In genomic region chr17:81867123-81867951, GRCh38 we compare ENCODE assay signal across 8 cellular contexts. TPM values are rescaled to one million over a fixed set of nuclear protein-coding genes. Genes with fewer than 3 reads are reported as not detected.
DNase-seq lines count a peak whose midpoint lies in the region; ATAC-seq and TF ChIP-seq lines count a peak whose summit lies in the region.

No MANE protein-coding gene starts in this region.

- in situ Hi-C loops in GM13976 (cut with MboI; ENCODE audit: low sequenced_read_pairs, unreplicated experiment): no loop called here

- H4K20me1 ChIP-seq in SU-DHL-6 (ENCODE audit: low read depth, low read length): no peaks in the 10 kb centered on the region; the same call in 1 of the 2 replicates

- intact Hi-C loops in A673 (cut with micrococcal nuclease; ENCODE audit: unreplicated experiment): no loop called here

- H3K27ac Mint-ChIP-seq in endodermal cell (peak overlapping the region; percentile 68), neural crest cell (ENCODE audit: unreplicated experiment) (peak overlapping the region; percentile 19)

- TF ChIP-seq POLR2A in GM15510 (IDR thresholded peaks at IDR 0.05; ENCODE audit: borderline replicate concordance, extremely low read depth, insufficient read length): peak; percentile 55

- WGBS in endodermal cell (ENCODE audit: insufficient coverage in 1 of 2, insufficient read length in 1 of 2), 2 experiments: 85 to 86% methylated on average over 18 to 22 of the region's 22 CpGs

- ATAC-seq in GM19467 (IDR thresholded peaks at IDR 0.05; ENCODE audit: unreplicated experiment) (no peak), HG02571 (IDR thresholded peaks at IDR 0.05; ENCODE audit: unreplicated experiment) (no peak)

- H3K4me3 Mint-ChIP-seq in endodermal cell (no peak overlapping the region), neural crest cell (peak overlapping the region; percentile 85)

- CTCF ChIA-PET in A673 (lab: Charles Lee): no interaction called here

- peaks cover 6% of the 10 kb centered on the region for H3K4me1 Mint-ChIP-seq in endodermal cell
- peaks cover 32% of the 10 kb centered on the region for H3K4me1 Mint-ChIP-seq in neural crest cell

- no peak overlapping the region for H3K4me2 ChIP-seq in SU-DHL-6 (ENCODE audit: low read depth, low read length, poor library complexity, severe bottlenecking)

- H3K9me3 Mint-ChIP-seq in endodermal cell: no peaks in the 10 kb centered on the region
- no peaks in the 10 kb centered on the region for H3K9me3 Mint-ChIP-seq in neural crest cell

- H3K27me3 ChIP-seq in A673 (replicated peaks; ENCODE audit: insufficient read depth, low read depth, low read length, poor library complexity) (no peaks in the 10 kb centered on the region), SU-DHL-6 (ENCODE audit: low read length) (no peaks in the 10 kb centered on the region), endodermal cell (ENCODE audit: control insufficient read depth, insufficient read depth, low read length, poor library complexity, severe bottlenecking) (no peaks in the 10 kb centered on the region)

- TF ChIP-seq CTCF in A673 (conservative IDR thresholded peaks at IDR 0.05; ENCODE audit: low read depth, low read length): no peak
- no peak for TF ChIP-seq CTCF in SU-DHL-6 (IDR thresholded peaks at IDR 0.05; ENCODE audit: insufficient read depth, low read length, poor library complexity, severe bottlenecking)
- TF ChIP-seq CTCF in endodermal cell (conservative IDR thresholded peaks at IDR 0.05): no peak
- TF ChIP-seq CTCF in neural crest cell (conservative IDR thresholded peaks at IDR 0.05): no peak
- TF ChIP-seq CTCF in GM13976 (IDR thresholded peaks at IDR 0.05; ENCODE audit: borderline replicate concordance, control extremely low read depth, extremely low read depth, insufficient read depth, missing control alignments): no peak

- H3K36me3 ChIP-seq in A673 (ENCODE audit: insufficient read depth, low read length, poor library complexity, severe bottlenecking) (peaks cover 47% of the 10 kb centered on the region), SU-DHL-6 (ENCODE audit: low read length) (0 out of 2 replicates have a peak, but pooled peaks cover 4% of the 10 kb centered on the region), endodermal cell (ENCODE audit: control insufficient read depth, insufficient read depth, low read length) (peaks cover 53% of the 10 kb centered on the region)

- H3K27ac ChIP-seq in A673 (ENCODE audit: low read depth, low read length, poor library complexity, severe bottlenecking) (peak overlapping the region; percentile 81), SU-DHL-6 (ENCODE audit: low read depth, low read length) (peak overlapping the region; percentile 59), endodermal cell (ENCODE audit: low read depth, low read length) (peak overlapping the region; percentile 78)

- H3K9me3 ChIP-seq in A673 (ENCODE audit: low read depth, low read length, poor library complexity, severe bottlenecking) (no peaks in the 10 kb centered on the region), SU-DHL-6 (ENCODE audit: insufficient read depth, low read length) (no peaks in the 10 kb centered on the region), endodermal cell (ENCODE audit: control insufficient read depth, low read length) (no peaks in the 10 kb centered on the region)

- H3F3A ChIP-seq in SU-DHL-6 (ENCODE audit: insufficient read depth): peaks cover 44% of the 10 kb centered on the region

- POLR2A ChIA-PET in A673 (lab: Charles Lee; ENCODE audit: low non-redundant PET): no interaction called here

- H2AFZ ChIP-seq in SU-DHL-6 (ENCODE audit: low read depth, low read length, severe bottlenecking): no peak overlapping the region

- peaks cover 31% of the 10 kb centered on the region for H3K4me1 ChIP-seq in A673 (ENCODE audit: insufficient read depth, low read length, poor library complexity, severe bottlenecking)
- no peaks in the 10 kb centered on the region for H3K4me1 ChIP-seq in endodermal cell (ENCODE audit: control insufficient read depth, insufficient read depth, low read length)

- H3K36me3 Mint-ChIP-seq in endodermal cell (ENCODE audit: low read depth) (peaks cover 25% of the 10 kb centered on the region), neural crest cell (ENCODE audit: low read depth) (peaks cover 6% of the 10 kb centered on the region)

- H3K9me2 ChIP-seq in SU-DHL-6 (replicated peaks; ENCODE audit: insufficient read depth, low read length): no peaks in the 10 kb centered on the region

- H3K27me3 Mint-ChIP-seq in endodermal cell (ENCODE audit: insufficient read depth): no peaks in the 10 kb centered on the region
- peaks cover 19% of the 10 kb centered on the region for H3K27me3 Mint-ChIP-seq in neural crest cell (ENCODE audit: low read depth)

- DNase-seq in A673 (ENCODE audit: low spot score) (peak; percentile 57), endodermal cell (peak; percentile 85), neural crest cell (ENCODE audit: low read depth, low spot score) (no peak), GM13976 (ENCODE audit: low spot score) (no peak)

- no TSS peak for BruUV-seq in A673 (replicated peaks; lab: Mats Ljungman, UMichigan)

- H3K9ac ChIP-seq in SU-DHL-6 (ENCODE audit: low read length) (peak overlapping the region; percentile 18; the same call in 1 of the 2 replicates), endodermal cell (ENCODE audit: extremely low read depth, low read length, poor library complexity, severe bottlenecking) (no peak overlapping the region)

- no peak overlapping the region for H3K4me3 ChIP-seq in A673 (ENCODE audit: low read depth, low read length, poor library complexity, severe bottlenecking)
- H3K4me3 ChIP-seq in SU-DHL-6 (ENCODE audit: insufficient read depth, low read length, poor library complexity, severe bottlenecking): no peak overlapping the region
- no peak overlapping the region for H3K4me3 ChIP-seq in endodermal cell (ENCODE audit: low read length)

- peaks cover 34% of the 10 kb centered on the region for H3K79me2 ChIP-seq in SU-DHL-6 (ENCODE audit: insufficient read depth, low read length)

RNA-seq across cellular contexts. Expression of gene ARHGDIA, which starts 3.8 kb away (rescaled TPM):
- 568 and 667 TPM in 2 replicates for total RNA-seq in A673 (2021)
- 100 to 1,000 TPM; 240 to 254 TPM for total RNA-seq in endodermal cell
- 180 TPM for polyA plus RNA-seq in endodermal cell (2013, experiment 1 of 2)
- polyA plus RNA-seq in endodermal cell (2013, experiment 2 of 2): 185 TPM
- 405 and 429 TPM in 2 replicates for total RNA-seq in neural crest cell

RNA-seq across cellular contexts. Expression of gene P4HB, which starts 7.0 kb away (rescaled TPM):
- total RNA-seq in A673 (2021): 491 and 503 TPM in 2 replicates
- 100 to 1,000 TPM; 493 to 535 TPM for total RNA-seq in endodermal cell
- 373 TPM for polyA plus RNA-seq in endodermal cell (2013, experiment 1 of 2)
- polyA plus RNA-seq in endodermal cell (2013, experiment 2 of 2): 364 TPM
- 364 and 368 TPM in 2 replicates for total RNA-seq in neural crest cell

RNA-seq across cellular contexts. Expression of gene ALYREF, which starts 24.0 kb away (rescaled TPM):
- total RNA-seq in A673 (2021) (251 and 258 TPM in 2 replicates), endodermal cell (100 to 1,000 TPM; 154 to 170 TPM), neural crest cell (216 and 217 TPM in 2 replicates)
- 123 TPM for polyA plus RNA-seq in endodermal cell (2013, experiment 1 of 2)
- polyA plus RNA-seq in endodermal cell (2013, experiment 2 of 2): 122 TPM

RNA-seq across cellular contexts. Expression of gene ANAPC11, which starts 24.2 kb away (rescaled TPM):
- total RNA-seq in A673 (2021) (128 and 138 TPM in 2 replicates), endodermal cell (100 to 1,000 TPM; 161 to 195 TPM), neural crest cell (199 and 200 TPM in 2 replicates)
- 211 TPM for polyA plus RNA-seq in endodermal cell (2013, experiment 1 of 2)
- 200 TPM for polyA plus RNA-seq in endodermal cell (2013, experiment 2 of 2)

RNA-seq across cellular contexts. Expression of gene PPP1R27, which starts 32.5 kb away (rescaled TPM):
- total RNA-seq in A673 (2021) (not detected in 2 replicates), endodermal cell (not detected), neural crest cell (not detected in 2 replicates)
- polyA plus RNA-seq in endodermal cell (2013, experiment 1 of 2): not detected
- polyA plus RNA-seq in endodermal cell (2013, experiment 2 of 2): not detected

Comparison
In these comparisons a context has a peak if more than half of its experiments do, and no peak if none do; other contexts are left out.
1. DNase-seq: peak in A673 (single experiment) and endodermal cell (single experiment); none in neural crest cell (single experiment) and GM13976 (single experiment).
2. Peak in every context shown above with its lines, with median percentiles within 50 percentile points of each other: H3K27ac ChIP-seq.